In the genomic region with DNA sequence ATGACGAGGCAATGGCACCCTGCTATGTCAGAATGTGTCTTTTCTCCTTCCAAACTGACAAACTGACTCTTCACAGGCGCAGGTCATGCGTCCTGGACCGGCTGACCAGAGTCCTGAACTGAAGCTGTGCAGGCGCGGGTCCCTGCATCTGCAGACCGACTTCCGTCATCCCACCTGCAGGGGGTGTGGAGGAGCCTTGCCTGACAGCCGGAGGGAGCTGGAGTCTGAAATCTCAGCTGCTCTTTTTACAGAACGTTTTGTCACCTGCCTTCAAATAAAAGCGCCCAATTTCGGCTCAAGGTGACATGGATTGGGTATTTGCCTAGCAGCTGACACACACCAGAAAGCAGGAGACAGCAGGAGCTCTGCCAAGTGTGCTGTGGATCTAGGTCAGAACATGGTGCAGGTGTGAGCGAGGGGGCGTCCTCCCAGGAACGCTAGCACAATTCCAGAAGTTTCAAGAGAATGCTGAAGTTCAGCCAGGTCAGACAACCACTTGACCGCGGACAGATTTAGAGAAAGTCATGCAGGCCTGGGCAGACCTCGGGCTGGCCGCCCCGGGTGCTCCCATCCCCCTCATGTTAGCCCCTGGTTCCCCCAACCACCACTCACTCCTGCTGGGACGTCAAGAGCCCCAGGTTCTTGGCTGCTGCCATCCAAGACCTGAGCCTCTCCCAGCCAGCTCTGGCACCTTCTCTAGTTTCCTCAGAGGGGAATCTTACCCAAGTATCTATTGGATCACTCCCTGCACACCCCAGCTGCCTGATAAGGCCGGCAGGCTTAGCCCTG, we compare ENCODE assay signal across 9 cellular contexts. TPM values are rescaled to one million over a fixed set of nuclear protein-coding genes. Genes with fewer than 3 reads are reported as not detected.
DNase-seq lines count a peak whose midpoint lies in the region; ATAC-seq and TF ChIP-seq lines count a peak whose summit lies in the region.
"Had no signal": no experiment of that assay in that cellular context is flagged by ENCODE, and none has a peak within 500 bp of the region (broad histone marks: within the 10 kb centered on the region; RNA-seq: fewer than 3 reads in every experiment).

No MANE protein-coding gene starts in this region.

- peak overlapping the region; percentile 30 for H3K27ac Mint-ChIP-seq in activated T-cell treated with anti-CD3 and anti-CD28 coated beads, Interleukin-2, amount 50 U/mL, for 24 hours
- H3K27ac Mint-ChIP-seq in type B pancreatic cell, result peak overlapping the region; percentile 31
- peak overlapping the region in 1 of 2 donors; percentile 42 for H3K27ac Mint-ChIP-seq in stimulated activated naive CD8-positive, alpha-beta T cell treated with anti-CD3 and anti-CD28 coated beads, Interleukin-15, amount 100 ng/mL, for 72 hours

- TF ChIP-seq POLR2A in GM18505 (IDR thresholded peaks at IDR 0.05; ENCODE audit: borderline replicate concordance, extremely low read depth, insufficient read depth, insufficient read length), result no peak

- ATAC-seq in activated T-cell treated with anti-CD3 and anti-CD28 coated beads, Interleukin-2, amount 50 U/mL, for 4 hours, result no peak
- no peak for ATAC-seq in GM18505 (IDR thresholded peaks at IDR 0.05; ENCODE audit: unreplicated experiment)
- ATAC-seq in stimulated activated naive CD8-positive, alpha-beta T cell treated with anti-CD3 and anti-CD28 coated beads, Interleukin-15, amount 100 ng/mL, for 72 hours, result no peak

- no peak overlapping the region for H2AFZ ChIP-seq in hepatocyte

- no peak overlapping the region for H3K27ac ChIP-seq in hepatocyte

- H3K36me3 ChIP-seq in hepatocyte (replicated peaks; ENCODE audit: insufficient read depth, low read depth), result no peaks in the 10 kb centered on the region
- H3K36me3 ChIP-seq: adrenal gland had no signal

- H3K4me3 ChIP-seq in WI38 (ENCODE audit: low read depth, low read length), result no peak overlapping the region
- H3K4me3 ChIP-seq in hepatocyte, result no peak overlapping the region
- H3K4me3 ChIP-seq: adrenal gland had no signal

- 57% methylated on average over 20 of the region's 22 CpGs for WGBS in hepatocyte (ENCODE audit: low lambda C conversion rate, missing lambda C conversion rate)

- H3K9me3 Mint-ChIP-seq in activated T-cell treated with anti-CD3 and anti-CD28 coated beads, Interleukin-2, amount 50 U/mL, for 24 hours, result no peaks in the 10 kb centered on the region
- no peaks in the 10 kb centered on the region for H3K9me3 Mint-ChIP-seq in activated T-cell treated with anti-CD3 and anti-CD28 coated beads, Interleukin-2, amount 50 U/mL, for 4 hours
- H3K9me3 Mint-ChIP-seq in type B pancreatic cell, result no peaks in the 10 kb centered on the region
- H3K9me3 Mint-ChIP-seq in stimulated activated naive CD8-positive, alpha-beta T cell treated with anti-CD3 and anti-CD28 coated beads, Interleukin-15, amount 100 ng/mL, for 72 hours, result no peaks in the 10 kb centered on the region

- H3K4me1 Mint-ChIP-seq in activated T-cell treated with anti-CD3 and anti-CD28 coated beads, Interleukin-2, amount 50 U/mL, for 24 hours (ENCODE audit: low read depth), result peaks cover 70% of the 10 kb centered on the region
- peaks cover 60% of the 10 kb centered on the region for H3K4me1 Mint-ChIP-seq in activated T-cell treated with anti-CD3 and anti-CD28 coated beads, Interleukin-2, amount 50 U/mL, for 4 hours (ENCODE audit: low read depth)
- H3K4me1 Mint-ChIP-seq in type B pancreatic cell (ENCODE audit: unreplicated experiment), result peaks cover 36% of the 10 kb centered on the region
- H3K4me1 Mint-ChIP-seq in stimulated activated naive CD8-positive, alpha-beta T cell treated with anti-CD3 and anti-CD28 coated beads, Interleukin-15, amount 100 ng/mL, for 72 hours, result peaks cover 85% of the 10 kb centered on the region

- no peaks in the 10 kb centered on the region for H3K27me3 Mint-ChIP-seq in activated T-cell treated with anti-CD3 and anti-CD28 coated beads, Interleukin-2, amount 50 U/mL, for 24 hours
- H3K27me3 Mint-ChIP-seq in activated T-cell treated with anti-CD3 and anti-CD28 coated beads, Interleukin-2, amount 50 U/mL, for 4 hours (ENCODE audit: low read depth), result no peaks in the 10 kb centered on the region
- no peaks in the 10 kb centered on the region for H3K27me3 Mint-ChIP-seq in type B pancreatic cell
- H3K27me3 Mint-ChIP-seq in stimulated activated naive CD8-positive, alpha-beta T cell treated with anti-CD3 and anti-CD28 coated beads, Interleukin-15, amount 100 ng/mL, for 72 hours, result no peaks in the 10 kb centered on the region

- peaks cover 95% of the 10 kb centered on the region for H3K79me2 ChIP-seq in hepatocyte

- no peaks in the 10 kb centered on the region for H3K9me3 ChIP-seq in hepatocyte (ENCODE audit: low read depth)
- H3K9me3 ChIP-seq: adrenal gland had no signal

- H3K4me3 Mint-ChIP-seq in activated T-cell treated with anti-CD3 and anti-CD28 coated beads, Interleukin-2, amount 50 U/mL, for 24 hours, result no peak overlapping the region
- no peak overlapping the region for H3K4me3 Mint-ChIP-seq in activated T-cell treated with anti-CD3 and anti-CD28 coated beads, Interleukin-2, amount 50 U/mL, for 4 hours
- no peak overlapping the region for H3K4me3 Mint-ChIP-seq in type B pancreatic cell
- no peak overlapping the region for H3K4me3 Mint-ChIP-seq in stimulated activated naive CD8-positive, alpha-beta T cell treated with anti-CD3 and anti-CD28 coated beads, Interleukin-15, amount 100 ng/mL, for 72 hours

- peaks cover 2% of the 10 kb centered on the region for H3K36me3 Mint-ChIP-seq in activated T-cell treated with anti-CD3 and anti-CD28 coated beads, Interleukin-2, amount 50 U/mL, for 24 hours (ENCODE audit: low read depth)
- H3K36me3 Mint-ChIP-seq in activated T-cell treated with anti-CD3 and anti-CD28 coated beads, Interleukin-2, amount 50 U/mL, for 4 hours (ENCODE audit: insufficient read depth), result no peaks in the 10 kb centered on the region
- H3K36me3 Mint-ChIP-seq in type B pancreatic cell, result no peaks in the 10 kb centered on the region

- H3K4me2 ChIP-seq in hepatocyte, result no peak overlapping the region

- H4K20me1 ChIP-seq in hepatocyte (ENCODE audit: insufficient read depth, poor library complexity, severe bottlenecking), result peaks cover 80% of the 10 kb centered on the region

- no peak for DNase-seq in activated T-cell treated with anti-CD3 and anti-CD28 coated beads, Interleukin-2, amount 50 U/mL, for 24 hours
- no peak for DNase-seq in activated T-cell treated with anti-CD3 and anti-CD28 coated beads, Interleukin-2, amount 50 U/mL, for 4 hours
- DNase-seq in hepatocyte (ENCODE audit: low spot score) (peak; percentile 77), type B pancreatic cell (ENCODE audit: extremely low spot score, unreplicated experiment) (no peak), GM10266 (ENCODE audit: extremely low spot score) (no peak)
- DNase-seq in stimulated activated naive CD8-positive, alpha-beta T cell treated with anti-CD3 and anti-CD28 coated beads, Interleukin-15, amount 100 ng/mL, for 72 hours, result no peak

- H3K4me1 ChIP-seq in hepatocyte (ENCODE audit: insufficient read depth), result peaks cover 18% of the 10 kb centered on the region

- peak; percentile 12; the same call in 1 of the 2 replicates for TF ChIP-seq CTCF in WI38 (IDR thresholded peaks at IDR 0.05; ENCODE audit: low read depth, low read length)
- TF ChIP-seq CTCF in hepatocyte (IDR thresholded peaks at IDR 0.05; ENCODE audit: poor library complexity), result peak; percentile 47
- TF ChIP-seq CTCF in type B pancreatic cell (conservative IDR thresholded peaks at IDR 0.05), result peak; percentile 56
- no peak for TF ChIP-seq CTCF in GM10266 (IDR thresholded peaks at IDR 0.05; ENCODE audit: control insufficient read depth, insufficient read depth, low read depth, missing control alignments)

- H3K27me3 ChIP-seq in hepatocyte, result no peaks in the 10 kb centered on the region
- H3K27me3 ChIP-seq: adrenal gland had no signal

- H3K9me2 ChIP-seq in hepatocyte (replicated peaks; ENCODE audit: insufficient read depth), result no peaks in the 10 kb centered on the region

RNA-seq across cellular contexts. Expression of gene ELL, which starts 32.8 kb away (rescaled TPM):
- 10 to 100 TPM; 25.6 to 32.5 (median 28.8) TPM for total RNA-seq in activated T-cell treated with anti-CD3 and anti-CD28 coated beads, Interleukin-2, amount 50 U/mL, for 4 hours
- 3.9 and 11.0 TPM in 2 replicates for total RNA-seq in hepatocyte
- polyA plus RNA-seq in hepatocyte, result 15.0 and 18.1 TPM in 2 replicates
- total RNA-seq in type B pancreatic cell (ENCODE audit: low replicate concordance), result 13.6 and 16.7 TPM in 2 replicates

RNA-seq across cellular contexts. Expression of gene ISYNA1, which starts 51.1 kb away (rescaled TPM):
- total RNA-seq in activated T-cell treated with anti-CD3 and anti-CD28 coated beads, Interleukin-2, amount 50 U/mL, for 4 hours, result 10 to 100 TPM; 10.2 to 16.6 (median 14.4) TPM
- total RNA-seq in hepatocyte (51.5 and 54.9 TPM in 2 replicates), type B pancreatic cell (ENCODE audit: low replicate concordance) (278 and 303 TPM in 2 replicates)
- 144 and 188 TPM in 2 replicates for polyA plus RNA-seq in hepatocyte

RNA-seq across cellular contexts. Expression of gene FKBP8, which starts 54.3 kb away (rescaled TPM):
- 100 to 1,000 TPM; 155 to 163 (median 155) TPM for total RNA-seq in activated T-cell treated with anti-CD3 and anti-CD28 coated beads, Interleukin-2, amount 50 U/mL, for 4 hours
- 183 and 195 TPM in 2 replicates for total RNA-seq in hepatocyte
- 247 and 262 TPM in 2 replicates for polyA plus RNA-seq in hepatocyte
- 151 and 191 TPM in 2 replicates for total RNA-seq in type B pancreatic cell (ENCODE audit: low replicate concordance)
